In genomic region chr7:84336741-84337140, GRCh38 we compare ENCODE assay signal across 19 cellular contexts.
DNase-seq lines count a peak whose midpoint lies in the region; ATAC-seq and TF ChIP-seq lines count a peak whose summit lies in the region.
"Had no signal": no experiment of that assay in that cellular context is flagged by ENCODE, and none has a peak within 500 bp of the region (broad histone marks: within the 10 kb centered on the region; RNA-seq: fewer than 3 reads in every experiment).

No MANE protein-coding gene starts in this region.

- no peak overlapping the region for H3K27ac Mint-ChIP-seq in activated CD4-positive, alpha-beta T cell treated with anti-CD3 and anti-CD28 coated beads for 36 hours
- H3K27ac Mint-ChIP-seq: activated naive CD4-positive, alpha-beta T cell treated with anti-CD3 and anti-CD28 coated beads, Interleukin-2, amount 10 ng/mL, durations not matched to agents 7 days and 5 days had no signal

- H3K27me3 Mint-ChIP-seq in activated CD4-positive, alpha-beta T cell treated with anti-CD3 and anti-CD28 coated beads for 36 hours, result no peaks in the 10 kb centered on the region
- H3K27me3 Mint-ChIP-seq: activated naive CD4-positive, alpha-beta T cell treated with anti-CD3 and anti-CD28 coated beads, Interleukin-2, amount 10 ng/mL, durations not matched to agents 7 days and 5 days had no signal

- TF ChIP-seq CTCF in brain microvascular endothelial cell (IDR thresholded peaks at IDR 0.05; ENCODE audit: low read depth, low read length, missing control alignments), result no peak

- H3K4me3 Mint-ChIP-seq in activated CD4-positive, alpha-beta T cell treated with anti-CD3 and anti-CD28 coated beads for 36 hours, result no peak overlapping the region
- H3K4me3 Mint-ChIP-seq: activated naive CD4-positive, alpha-beta T cell treated with anti-CD3 and anti-CD28 coated beads, Interleukin-2, amount 10 ng/mL, durations not matched to agents 7 days and 5 days had no signal

- H3K4me3 ChIP-seq in brain microvascular endothelial cell (ENCODE audit: low read depth, low read length), result no peak overlapping the region
- H3K4me3 ChIP-seq: breast epithelium, HAP-1, pancreas, vagina had no signal

- CTCF ChIA-PET in activated CD4-positive, alpha-beta T cell treated with anti-CD3 and anti-CD28 coated beads for 36 hours (lab: Charles Lee), result interaction anchor here (1.4 kb wide), 1 partner anchor 55 kb away, joined by 3 read pairs; no protein-coding TSS in a partner anchor

- POLR2A ChIA-PET in activated CD4-positive, alpha-beta T cell treated with anti-CD3 and anti-CD28 coated beads for 36 hours (lab: Charles Lee), result no interaction called here

- in situ Hi-C loops in brain microvascular endothelial cell (cut with HindIII; ENCODE audit: low pct_ligation_motif_present, low sequenced_read_pairs), result no loop called here

- DNase-seq in brain microvascular endothelial cell, result no peak
- no peak for DNase-seq in activated CD4-positive, alpha-beta T cell treated with anti-CD3 and anti-CD28 coated beads for 36 hours
- no peak for DNase-seq in NCI-H82 (lab: John Stamatoyannopoulos, UW)
- no peak for DNase-seq in left colon
- DNase-seq: activated CD4-positive, alpha-beta T cell treated with anti-CD3 and anti-CD28 coated beads, Interleukin-2, amount 50 U/mL, for 4 hours; activated naive CD4-positive, alpha-beta T cell treated with anti-CD3 and anti-CD28 coated beads, Interleukin-2, amount 10 ng/mL, durations not matched to agents 7 days and 5 days; activated T-cell treated with anti-CD3 and anti-CD28 coated beads, Interleukin-2, amount 50 U/mL, for 1 hour; erythroblast; left ventricle myocardium superior; pancreas; stimulated activated CD4-positive, alpha-beta T cell treated with anti-CD3 and anti-CD28 coated beads, Interleukin-2, amount 100 ng/mL, for 48 hours had no signal

- ATAC-seq in GM18511 (IDR thresholded peaks at IDR 0.05; ENCODE audit: unreplicated experiment) (peak; percentile 34), HG02623 (IDR thresholded peaks at IDR 0.05; ENCODE audit: unreplicated experiment) (peak; percentile 4), HG03442 (IDR thresholded peaks at IDR 0.05; ENCODE audit: unreplicated experiment) (peak; percentile 27), GM18870 (IDR thresholded peaks at IDR 0.05; ENCODE audit: unreplicated experiment) (no peak), left colon (no peak)
- no peak for ATAC-seq in activated CD4-positive, alpha-beta T cell treated with anti-CD3 and anti-CD28 coated beads for 36 hours
- ATAC-seq: left ventricle myocardium superior, pancreas had no signal

- no peaks in the 10 kb centered on the region for H3K27me3 ChIP-seq in brain microvascular endothelial cell (replicated peaks)
- H3K27me3 ChIP-seq: breast epithelium, pancreas, vagina had no signal

- peak overlapping the region; percentile 35 for H3K27ac ChIP-seq in brain microvascular endothelial cell
- H3K27ac ChIP-seq: breast epithelium, pancreas, RWPE1, vagina had no signal

- no peaks in the 10 kb centered on the region for H3K36me3 Mint-ChIP-seq in activated CD4-positive, alpha-beta T cell treated with anti-CD3 and anti-CD28 coated beads for 36 hours (ENCODE audit: low read depth)
- H3K36me3 Mint-ChIP-seq: activated naive CD4-positive, alpha-beta T cell treated with anti-CD3 and anti-CD28 coated beads, Interleukin-2, amount 10 ng/mL, durations not matched to agents 7 days and 5 days had no signal

- intact Hi-C loops in activated CD4-positive, alpha-beta T cell treated with anti-CD3 and anti-CD28 coated beads for 36 hours (cut with DNase I, micrococcal nuclease), result no loop called here
- intact Hi-C loops in left colon (cut with DNase I, micrococcal nuclease), result no loop called here

- no peaks in the 10 kb centered on the region for H3K9me3 Mint-ChIP-seq in activated CD4-positive, alpha-beta T cell treated with anti-CD3 and anti-CD28 coated beads for 36 hours (ENCODE audit: low read depth)
- H3K9me3 Mint-ChIP-seq: activated naive CD4-positive, alpha-beta T cell treated with anti-CD3 and anti-CD28 coated beads, Interleukin-2, amount 10 ng/mL, durations not matched to agents 7 days and 5 days had no signal

- no peaks in the 10 kb centered on the region for H3K4me1 Mint-ChIP-seq in activated CD4-positive, alpha-beta T cell treated with anti-CD3 and anti-CD28 coated beads for 36 hours
- H3K4me1 Mint-ChIP-seq: activated naive CD4-positive, alpha-beta T cell treated with anti-CD3 and anti-CD28 coated beads, Interleukin-2, amount 10 ng/mL, durations not matched to agents 7 days and 5 days had no signal

- H3K36me3 ChIP-seq in brain microvascular endothelial cell (replicated peaks), result no peaks in the 10 kb centered on the region
- H3K36me3 ChIP-seq: breast epithelium, HAP-1, pancreas, vagina had no signal

Comparison
In these comparisons a context has a peak if more than half of its experiments do, and no peak if none do; other contexts are left out.
1. ATAC-seq: peak in GM18511 (single experiment), HG02623 (single experiment) and HG03442 (single experiment); none in activated CD4-positive, alpha-beta T cell treated with anti-CD3 and anti-CD28 coated beads for 36 hours (single experiment), GM18870 (single experiment) and left colon (single experiment).